ENCODE assay signal across 21 cellular contexts in genomic region chr19:20928371-20928770, GRCh38. TPM values are rescaled to one million over a fixed set of nuclear protein-coding genes. Genes with fewer than 3 reads are reported as not detected.
DNase-seq lines count a peak whose midpoint lies in the region; ATAC-seq and TF ChIP-seq lines count a peak whose summit lies in the region.
"Had no signal": no experiment of that assay in that cellular context is flagged by ENCODE, and none has a peak within 500 bp of the region (broad histone marks: within the 10 kb centered on the region; RNA-seq: fewer than 3 reads in every experiment).

No MANE protein-coding gene starts in this region.

- H3K27me3 Mint-ChIP-seq in endodermal cell (ENCODE audit: insufficient read depth) (no peaks in the 10 kb centered on the region), progenitor cell of endocrine pancreas (no peaks in the 10 kb centered on the region)
- no peaks in the 10 kb centered on the region for H3K27me3 Mint-ChIP-seq in naive thymus-derived CD4-positive, alpha-beta T cell
- H3K27me3 Mint-ChIP-seq: activated naive CD8-positive, alpha-beta T cell treated with anti-CD3 and anti-CD28 coated beads for 36 hours; activated T-cell treated with anti-CD3 and anti-CD28 coated beads, Interleukin-2, amount 50 U/mL, for 24 hours had no signal

- H3K4me1 Mint-ChIP-seq in endodermal cell = peaks cover 9% of the 10 kb centered on the region
- peaks cover 13% of the 10 kb centered on the region for H3K4me1 Mint-ChIP-seq in progenitor cell of endocrine pancreas (ENCODE audit: low read depth)
- H3K4me1 Mint-ChIP-seq in naive thymus-derived CD4-positive, alpha-beta T cell = peaks cover 4 to 15% (median 12%) of the 10 kb centered on the region in 7 donors

- H2AK5ac ChIP-seq in IMR-90 (ENCODE audit: low read depth, low read length) = no peak overlapping the region

- H3K36me3 Mint-ChIP-seq in endodermal cell (ENCODE audit: low read depth) = peaks cover 37% of the 10 kb centered on the region
- peaks cover 13% of the 10 kb centered on the region for H3K36me3 Mint-ChIP-seq in progenitor cell of endocrine pancreas (ENCODE audit: insufficient read depth)
- peaks cover 8 to 56% (median 37%) of the 10 kb centered on the region in 5 donors for H3K36me3 Mint-ChIP-seq in naive thymus-derived CD4-positive, alpha-beta T cell

- no peak overlapping the region for H2BK120ac ChIP-seq in IMR-90 (ENCODE audit: low read depth, low read length)

- intact Hi-C loops in IMR-90 (cut with micrococcal nuclease) (no loop called here), left colon (cut with DNase I, micrococcal nuclease) (no loop called here)
- intact Hi-C loops in naive thymus-derived CD4-positive, alpha-beta T cell (cut with micrococcal nuclease) = loop anchor here (10.0 kb wide), 3 partner anchors 216 to 1194 kb away; partner anchors contain the start of genes ZNF14 (in 1 of the 2), ZNF429 (in 1 of the 2) and ZNF431 (in 1 of the 2)

- peak overlapping the region in 1 of 2 experiments; percentile 54; a peak in 1 of 4 replicates for H4K8ac ChIP-seq in IMR-90 (ENCODE audit: low read depth in 2 of 2, low read length in 2 of 2)

- 57% methylated on average over 1 of the region's 1 CpG; no CpG with 5 or more reads in 1 of the 2 experiments for WGBS in IMR-90 (ENCODE audit: extremely low coverage in 2 of 2, insufficient read length in 1 of 2), 2 experiments
- WGBS in endodermal cell (ENCODE audit: insufficient coverage in 1 of 2, insufficient read length in 1 of 2), 2 experiments = 86 to 92% methylated on average over 1 of the region's 1 CpG

- DNase-seq in Daoy (ENCODE audit: low read depth) (peak; percentile 63), IMR-90 (peak; percentile 87), endodermal cell (peak; percentile 8), progenitor cell of endocrine pancreas (ENCODE audit: low spot score, unreplicated experiment) (no peak), left colon (no peak), HUDEP-2 (lab: John Stamatoyannopoulos, UW; ENCODE audit: unreplicated experiment in 76 of 76) (no peak)
- no peak for DNase-seq in naive thymus-derived CD4-positive, alpha-beta T cell
- DNase-seq: activated naive CD8-positive, alpha-beta T cell treated with anti-CD3 and anti-CD28 coated beads for 36 hours; activated T-cell treated with anti-CD3 and anti-CD28 coated beads, Interleukin-2, amount 50 U/mL, for 24 hours; DMS79; H9; heart left ventricle; kidney; NCI-H2081; NCI-H526 treated with DMSO at 0.1 percent for 48 hours; PC-3; small intestine; stimulated activated naive CD4-positive, alpha-beta T cell had no signal

- H3K14ac ChIP-seq in IMR-90 (replicated peaks; ENCODE audit: low read depth, low read length) = no peak overlapping the region

- no peak overlapping the region for H2BK20ac ChIP-seq in IMR-90 (ENCODE audit: low read depth, low read length)

- TF ChIP-seq CTCF in IMR-90 (conservative IDR thresholded peaks at IDR 0.05; ENCODE audit: low read depth, low read length) (no peak), endodermal cell (conservative IDR thresholded peaks at IDR 0.05) (no peak), progenitor cell of endocrine pancreas (IDR thresholded peaks at IDR 0.05; ENCODE audit: unreplicated experiment) (no peak)

- H3K4me3 ChIP-seq in IMR-90 (ENCODE audit: insufficient read depth, low read depth, low read length) (no peak overlapping the region), endodermal cell (ENCODE audit: low read length) (no peak overlapping the region)
- H3K4me3 ChIP-seq in naive thymus-derived CD4-positive, alpha-beta T cell (ENCODE audit: low read length) = no peak overlapping the region
- H3K4me3 ChIP-seq: GM12878, heart left ventricle had no signal

- no peak overlapping the region for H2AK9ac ChIP-seq in IMR-90 (replicated peaks; ENCODE audit: low read depth, low read length, poor library complexity)

- ATAC-seq in IMR-90 (ENCODE audit: low read depth) = peak; percentile 38
- ATAC-seq in left colon = no peak
- no peak for ATAC-seq in GM18861 (IDR thresholded peaks at IDR 0.05; ENCODE audit: unreplicated experiment)
- ATAC-seq in naive thymus-derived CD4-positive, alpha-beta T cell = no peak
- ATAC-seq: GM12878, heart left ventricle, PC-3 had no signal

- no peak overlapping the region for H3K18ac ChIP-seq in IMR-90 (ENCODE audit: low read depth, low read length)

- H3K4me2 ChIP-seq in IMR-90 (ENCODE audit: low read depth, low read length) = no peak overlapping the region

- peak overlapping the region; percentile 69 for H2BK5ac ChIP-seq in IMR-90 (ENCODE audit: low read depth, low read length, poor library complexity, severe bottlenecking)

- H3K27me3 ChIP-seq in IMR-90 (ENCODE audit: control insufficient read depth, insufficient read depth, low read length) = no peaks in the 10 kb centered on the region
- no peaks in the 10 kb centered on the region for H3K27me3 ChIP-seq in endodermal cell (ENCODE audit: control insufficient read depth, insufficient read depth, low read length, poor library complexity, severe bottlenecking)
- H3K27me3 ChIP-seq in naive thymus-derived CD4-positive, alpha-beta T cell (ENCODE audit: control insufficient read depth in 2 of 2, insufficient read depth in 2 of 2, low read length in 2 of 2) = no peaks in the 10 kb centered on the region
- H3K27me3 ChIP-seq: heart left ventricle had no signal

- no peaks in the 10 kb centered on the region; the same call in 1 of the 2 replicates for H3K36me3 ChIP-seq in IMR-90 (ENCODE audit: control insufficient read depth, insufficient read depth, low read length)
- H3K36me3 ChIP-seq in endodermal cell (ENCODE audit: control insufficient read depth, insufficient read depth, low read length) = peaks cover 38% of the 10 kb centered on the region
- no peaks in the 10 kb centered on the region for H3K36me3 ChIP-seq in naive thymus-derived CD4-positive, alpha-beta T cell (ENCODE audit: control insufficient read depth in 2 of 3, insufficient read depth in 3 of 3, low read length in 3 of 3)

- no peak for TF ChIP-seq POLR2A in IMR-90 (IDR thresholded peaks at IDR 0.05; ENCODE audit: low read depth, low read length)

- H3K4ac ChIP-seq in IMR-90 (ENCODE audit: low read depth, low read length) = no peak overlapping the region; the same call in 1 of the 2 replicates

- H3K27ac ChIP-seq in IMR-90 (ENCODE audit: insufficient read depth, low read length) (no peak overlapping the region), endodermal cell (ENCODE audit: low read depth, low read length) (no peak overlapping the region)
- H3K27ac ChIP-seq in naive thymus-derived CD4-positive, alpha-beta T cell (ENCODE audit: low read depth, low read length) = no peak overlapping the region
- H3K27ac ChIP-seq: heart left ventricle had no signal

- CTCF ChIA-PET in IMR-90 (lab: Yijun Ruan, JAX) = interaction anchor here (0.7 kb wide), 1 partner anchor 610 kb away, joined by 3 read pairs; no protein-coding TSS in a partner anchor
- CTCF ChIA-PET in naive thymus-derived CD4-positive, alpha-beta T cell (lab: Charles Lee) = no interaction called here

- no peaks in the 10 kb centered on the region; the same call in 1 of the 2 replicates for H4K20me1 ChIP-seq in IMR-90 (ENCODE audit: insufficient read depth, low read length)

- no TSS peak for BruUV-seq in IMR-90 (replicated peaks; lab: Mats Ljungman, UMichigan)

- H2AFZ ChIP-seq in IMR-90 (replicated peaks; ENCODE audit: low read length, poor library complexity) = peak overlapping the region; percentile 57

- no peak overlapping the region for H3K56ac ChIP-seq in IMR-90 (ENCODE audit: extremely low read depth, insufficient read depth, low read length)

- TF ChIP-seq RAD21 in IMR-90 (IDR thresholded peaks at IDR 0.05; ENCODE audit: low read length) = no peak

- dilution Hi-C loops in IMR-90 (cut with HindIII; ENCODE audit: low sequenced_read_pairs, unreplicated experiment) = no loop called here

- H3K9me3 Mint-ChIP-seq in endodermal cell (peaks cover 10% of the 10 kb centered on the region), progenitor cell of endocrine pancreas (ENCODE audit: low read depth) (no peaks in the 10 kb centered on the region)
- H3K9me3 Mint-ChIP-seq in naive thymus-derived CD4-positive, alpha-beta T cell = peaks cover 0 to 63% (median 4%) of the 10 kb centered on the region in 11 donors

- no peak overlapping the region for H3K9ac ChIP-seq in IMR-90 (ENCODE audit: low read depth, low read length)
- no peak overlapping the region for H3K9ac ChIP-seq in endodermal cell (ENCODE audit: extremely low read depth, low read length, poor library complexity, severe bottlenecking)

- in situ Hi-C loops in IMR-90 (cut with MboI; ENCODE audit: low sequenced_read_pairs) = no loop called here

- H4K5ac ChIP-seq in IMR-90 (ENCODE audit: low read depth, low read length) = no peak overlapping the region; the same call in 1 of the 2 replicates

- no peak overlapping the region for H4K91ac ChIP-seq in IMR-90 (ENCODE audit: insufficient read depth, low read depth, low read length)

- H3K9me3 ChIP-seq in IMR-90 (ENCODE audit: control insufficient read depth, insufficient read depth, low read length) (no peaks in the 10 kb centered on the region), endodermal cell (ENCODE audit: control insufficient read depth, low read length) (peaks cover 10% of the 10 kb centered on the region)
- no peaks in the 10 kb centered on the region for H3K9me3 ChIP-seq in naive thymus-derived CD4-positive, alpha-beta T cell (ENCODE audit: control insufficient read depth in 2 of 3, low read length in 3 of 3)
- H3K9me3 ChIP-seq: heart left ventricle had no signal

- no peak overlapping the region for H3K23ac ChIP-seq in IMR-90 (ENCODE audit: low read depth, low read length)

- peaks cover 6 to 7% of the 10 kb centered on the region in 2 experiments; a peak in 3 of 4 replicates for H3K79me1 ChIP-seq in IMR-90 (ENCODE audit: low read depth in 1 of 2, low read length in 2 of 2)

- H3K4me1 ChIP-seq in IMR-90 (ENCODE audit: control insufficient read depth, insufficient read depth, low read length) (no peaks in the 10 kb centered on the region), endodermal cell (ENCODE audit: control insufficient read depth, insufficient read depth, low read length) (no peaks in the 10 kb centered on the region)
- peaks cover 0 to 4% of the 10 kb centered on the region in 2 donors for H3K4me1 ChIP-seq in naive thymus-derived CD4-positive, alpha-beta T cell (ENCODE audit: control insufficient read depth in 2 of 2, insufficient read depth in 2 of 2, low read length in 2 of 2)

- H3K4me3 Mint-ChIP-seq in endodermal cell (no peak overlapping the region), progenitor cell of endocrine pancreas (ENCODE audit: low read depth) (no peak overlapping the region)
- H3K4me3 Mint-ChIP-seq in naive thymus-derived CD4-positive, alpha-beta T cell = no peak overlapping the region
- H3K4me3 Mint-ChIP-seq: activated naive CD8-positive, alpha-beta T cell treated with anti-CD3 and anti-CD28 coated beads for 36 hours; activated T-cell treated with anti-CD3 and anti-CD28 coated beads, Interleukin-2, amount 50 U/mL, for 24 hours; CD14-positive monocyte; H9 had no signal

- H3K9me1 ChIP-seq in IMR-90 (ENCODE audit: insufficient read depth, low read length) = no peaks in the 10 kb centered on the region

- POLR2A ChIA-PET in IMR-90 (lab: Charles Lee; ENCODE audit: unreplicated experiment) = no interaction called here
- POLR2A ChIA-PET in naive thymus-derived CD4-positive, alpha-beta T cell (lab: Charles Lee) = no interaction called here

- 0 out of 3 replicates have a peak overlapping the region, but pooled peaks have one; percentile 8 for H2BK15ac ChIP-seq in IMR-90 (ENCODE audit: low read depth, low read length)

- H3K27ac Mint-ChIP-seq in endodermal cell (peak overlapping the region; percentile 15), progenitor cell of endocrine pancreas (peak overlapping the region; percentile 57)
- H3K27ac Mint-ChIP-seq in naive thymus-derived CD4-positive, alpha-beta T cell = peak overlapping the region in 2 of 9 donors; percentile 32 to 38
- H3K27ac Mint-ChIP-seq: activated naive CD8-positive, alpha-beta T cell treated with anti-CD3 and anti-CD28 coated beads for 36 hours; activated T-cell treated with anti-CD3 and anti-CD28 coated beads, Interleukin-2, amount 50 U/mL, for 24 hours; CD14-positive monocyte had no signal

RNA-seq across cellular contexts. Expression of gene ZNF85, which starts 5.3 kb away (rescaled TPM):
- total RNA-seq in Daoy (2014; rRNA removed; shearing (Covaris generic)) = 18.1 and 21.8 TPM in 2 replicates
- total RNA-seq in IMR-90 (2012; rRNA removed) (5.9 and 11.4 TPM in 2 replicates), endodermal cell (10 to 100 TPM; 22.6 to 27.8 TPM), progenitor cell of endocrine pancreas (25.4 and 26.8 TPM in 2 replicates), left colon (1 to 10 TPM; 2.3 to 2.5 TPM)
- 2.2 and 3.1 TPM in 2 replicates for polyA plus RNA-seq in IMR-90 (2012; rRNA removed)
- 0.43 and 1.2 TPM in 2 replicates for polyA plus RNA-seq in IMR-90 (2012; cell fraction: cytosol; rRNA removed)
- 0.67 and 4.3 TPM in 2 replicates for polyA plus RNA-seq in IMR-90 (2012; cell fraction: nucleus; rRNA removed; ENCODE audit: low replicate concordance)
- polyA plus RNA-seq in endodermal cell (2013, experiment 1 of 2) = 18.9 TPM
- 22.2 TPM for polyA plus RNA-seq in endodermal cell (2013, experiment 2 of 2)
- 10 to 100 TPM in 1 of 5 experiments, 1 to 10 TPM in 4; 4.3 to 10.4 (median 7.3) TPM for total RNA-seq in naive thymus-derived CD4-positive, alpha-beta T cell
- 10 to 100 TPM; 11.2 to 14.0 TPM for polyA plus RNA-seq in naive thymus-derived CD4-positive, alpha-beta T cell

Comparison
In these comparisons a context has a peak if more than half of its experiments do, and no peak if none do; other contexts are left out.
1. DNase-seq: peak in Daoy (single experiment), IMR-90 (single experiment) and endodermal cell (single experiment); none in progenitor cell of endocrine pancreas (single experiment), left colon (0 of 2), HUDEP-2 (0 of 76) and naive thymus-derived CD4-positive, alpha-beta T cell (0 of 9).
2. intact Hi-C loops: an anchor here in naive thymus-derived CD4-positive, alpha-beta T cell (10.0 kb wide); none called in IMR-90 and left colon.